In the genomic region with DNA sequence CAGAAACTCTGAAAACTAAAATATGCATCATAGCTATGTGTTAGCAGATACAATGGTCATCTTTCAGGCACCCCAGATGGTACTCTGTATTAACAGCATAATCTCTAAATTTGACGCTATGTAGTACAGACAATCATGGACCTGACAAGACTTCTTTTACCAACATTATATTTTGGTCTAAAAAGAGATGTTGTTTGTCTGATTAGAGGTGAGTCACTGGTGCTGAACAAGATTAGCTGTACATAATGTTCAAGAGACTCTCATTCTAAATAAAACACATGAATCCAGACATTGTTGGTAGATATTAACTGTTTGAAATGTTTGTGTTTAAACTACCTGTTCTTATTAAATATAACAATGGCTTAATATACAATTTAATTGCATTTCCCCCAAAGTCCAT, we compare ENCODE assay signal across 18 cellular contexts.
DNase-seq lines count a peak whose midpoint lies in the region; ATAC-seq and TF ChIP-seq lines count a peak whose summit lies in the region.
"Had no signal": no experiment of that assay in that cellular context is flagged by ENCODE, and none has a peak within 500 bp of the region (broad histone marks: within the 10 kb centered on the region; RNA-seq: fewer than 3 reads in every experiment).

No MANE protein-coding gene starts in this region.

- H3K4me1 ChIP-seq in GM23338 (ENCODE audit: insufficient read depth) = peaks cover 4% of the 10 kb centered on the region; the same call in 1 of the 2 replicates

- no peak overlapping the region for H3K27ac ChIP-seq in GM23338 (ENCODE audit: low read depth)
- H3K27ac ChIP-seq: C4-2B, SK-N-MC had no signal

- no peaks in the 10 kb centered on the region for H3K4me1 Mint-ChIP-seq in activated T-helper 17 cell treated with anti-CD3 and anti-CD28 coated beads, Interleukin-2, amount 50 U/mL, for 72 hours
- H3K4me1 Mint-ChIP-seq in GM23338 = peaks cover 9% of the 10 kb centered on the region; the same call in 2 of the 3 replicates

- in situ Hi-C loops in ACHN (cut with HindIII; ENCODE audit: low pct_ligation_motif_present, low pct_unique_long_range_greater_than_20kb, low sequenced_read_pairs) = no loop called here

- DNase-seq in ELR (ENCODE audit: low read depth) (peak; percentile 17), RPMI7951 (ENCODE audit: low read depth) (peak; percentile 22), cardiac fibroblast (ENCODE audit: low read depth in 2 of 2) (peak; percentile 40 to 66), foreskin melanocyte (peak; percentile 27), ACHN (no peak), GM23338 (ENCODE audit: low spot score) (no peak)
- DNase-seq: COR-L47, DMS153, NCI-H1436, NCI-H2029, NCI-H2171 had no signal

- no peak for ATAC-seq in GM18870 (IDR thresholded peaks at IDR 0.05; ENCODE audit: unreplicated experiment)
- ATAC-seq in activated T-helper 17 cell treated with anti-CD3 and anti-CD28 coated beads, Interleukin-2, amount 50 U/mL, for 72 hours (replicated peaks) = no peak
- no peak for ATAC-seq in GM23338
- ATAC-seq: HCT116, Panc1, Right ventricle myocardium inferior had no signal

- H2AFZ ChIP-seq in GM23338 = no peak overlapping the region

- no peaks in the 10 kb centered on the region for H3K27me3 ChIP-seq in GM23338 (ENCODE audit: insufficient read depth)

- no peaks in the 10 kb centered on the region for H3K79me2 ChIP-seq in GM23338 (replicated peaks; ENCODE audit: insufficient read depth)

- no peak overlapping the region for H3K27ac Mint-ChIP-seq in activated T-helper 17 cell treated with anti-CD3 and anti-CD28 coated beads, Interleukin-2, amount 50 U/mL, for 72 hours
- H3K27ac Mint-ChIP-seq in GM23338 = no peak overlapping the region

- no peaks in the 10 kb centered on the region for H4K20me1 ChIP-seq in GM23338 (replicated peaks; ENCODE audit: insufficient read depth)

- peaks cover 5% of the 10 kb centered on the region for H3K9me3 Mint-ChIP-seq in activated T-helper 17 cell treated with anti-CD3 and anti-CD28 coated beads, Interleukin-2, amount 50 U/mL, for 72 hours
- H3K9me3 Mint-ChIP-seq in GM23338 = peaks cover 3% of the 10 kb centered on the region; the same call in 1 of the 3 replicates

- H3K36me3 Mint-ChIP-seq in activated T-helper 17 cell treated with anti-CD3 and anti-CD28 coated beads, Interleukin-2, amount 50 U/mL, for 72 hours (ENCODE audit: low read depth) = no peaks in the 10 kb centered on the region
- H3K36me3 Mint-ChIP-seq in GM23338 (ENCODE audit: low read depth) = peaks cover 3% of the 10 kb centered on the region; the same call in 2 of the 3 replicates

- no peaks in the 10 kb centered on the region for H3F3A ChIP-seq in GM23338 (replicated peaks; ENCODE audit: low read depth)

- H3K9me2 ChIP-seq in GM23338 (ENCODE audit: insufficient read depth) = peaks cover 4% of the 10 kb centered on the region; the same call in 1 of the 2 replicates

- no peak overlapping the region for H3K4me2 ChIP-seq in GM23338

- peaks cover 6% of the 10 kb centered on the region for H3K27me3 Mint-ChIP-seq in activated T-helper 17 cell treated with anti-CD3 and anti-CD28 coated beads, Interleukin-2, amount 50 U/mL, for 72 hours
- H3K27me3 Mint-ChIP-seq in GM23338 (ENCODE audit: insufficient read depth, low read depth, poor library complexity) = peaks cover 3% of the 10 kb centered on the region

- H3K4me3 ChIP-seq in cardiac fibroblast (replicated peaks in 1 of 2; ENCODE audit: low read depth in 2 of 2, low read length in 2 of 2) (no peak overlapping the region), GM23338 (no peak overlapping the region)
- H3K4me3 ChIP-seq: SK-N-MC had no signal

- no peak overlapping the region for H3K4me3 Mint-ChIP-seq in activated T-helper 17 cell treated with anti-CD3 and anti-CD28 coated beads, Interleukin-2, amount 50 U/mL, for 72 hours
- no peak overlapping the region for H3K4me3 Mint-ChIP-seq in GM23338

- TF ChIP-seq CTCF in cardiac fibroblast (IDR thresholded peaks at IDR 0.05; ENCODE audit: low read depth, low read length) (no peak), GM23338 (conservative IDR thresholded peaks at IDR 0.05; ENCODE audit: low read depth in 2 of 2) (no peak)

- H3K36me3 ChIP-seq in GM23338 (ENCODE audit: insufficient read depth) = no peaks in the 10 kb centered on the region

TF ChIP-seq in GM23338, 12 proteins besides CTCF, POLR2A, EP300 and RAD21:
- no peak for TF ChIP-seq ZNF331 (CRISPR knock-in tag; IDR thresholded peaks at IDR 0.05; ENCODE audit: low read depth)
- TF ChIP-seq, protein P1, sequence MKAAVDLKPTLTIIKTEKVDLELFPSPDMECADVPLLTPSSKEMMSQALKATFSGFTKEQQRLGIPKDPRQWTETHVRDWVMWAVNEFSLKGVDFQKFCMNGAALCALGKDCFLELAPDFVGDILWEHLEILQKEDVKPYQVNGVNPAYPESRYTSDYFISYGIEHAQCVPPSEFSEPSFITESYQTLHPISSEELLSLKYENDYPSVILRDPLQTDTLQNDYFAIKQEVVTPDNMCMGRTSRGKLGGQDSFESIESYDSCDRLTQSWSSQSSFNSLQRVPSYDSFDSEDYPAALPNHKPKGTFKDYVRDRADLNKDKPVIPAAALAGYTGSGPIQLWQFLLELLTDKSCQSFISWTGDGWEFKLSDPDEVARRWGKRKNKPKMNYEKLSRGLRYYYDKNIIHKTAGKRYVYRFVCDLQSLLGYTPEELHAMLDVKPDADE (IDR thresholded peaks at IDR 0.05) = no peak
- no peak for TF ChIP-seq NANOG (IDR thresholded peaks at IDR 0.05; ENCODE audit: borderline replicate concordance)
- no peak for TF ChIP-seq POLR2AphosphoS5 (IDR thresholded peaks at IDR 0.05; ENCODE audit: low read depth)
- TF ChIP-seq ZNF114 (CRISPR knock-in tag; IDR thresholded peaks at IDR 0.05) = no peak
- no peak for TF ChIP-seq STAT1 (IDR thresholded peaks at IDR 0.05; ENCODE audit: unreplicated experiment)
- no peak for TF ChIP-seq EZH2 (IDR thresholded peaks at IDR 0.05; ENCODE audit: low read depth, unreplicated experiment)
- no peak for TF ChIP-seq EZH2phosphoT487 (IDR thresholded peaks at IDR 0.05; ENCODE audit: unreplicated experiment)
- no peak for TF ChIP-seq JUNB (IDR thresholded peaks at IDR 0.05; ENCODE audit: unreplicated experiment)
- TF ChIP-seq, protein P2, sequence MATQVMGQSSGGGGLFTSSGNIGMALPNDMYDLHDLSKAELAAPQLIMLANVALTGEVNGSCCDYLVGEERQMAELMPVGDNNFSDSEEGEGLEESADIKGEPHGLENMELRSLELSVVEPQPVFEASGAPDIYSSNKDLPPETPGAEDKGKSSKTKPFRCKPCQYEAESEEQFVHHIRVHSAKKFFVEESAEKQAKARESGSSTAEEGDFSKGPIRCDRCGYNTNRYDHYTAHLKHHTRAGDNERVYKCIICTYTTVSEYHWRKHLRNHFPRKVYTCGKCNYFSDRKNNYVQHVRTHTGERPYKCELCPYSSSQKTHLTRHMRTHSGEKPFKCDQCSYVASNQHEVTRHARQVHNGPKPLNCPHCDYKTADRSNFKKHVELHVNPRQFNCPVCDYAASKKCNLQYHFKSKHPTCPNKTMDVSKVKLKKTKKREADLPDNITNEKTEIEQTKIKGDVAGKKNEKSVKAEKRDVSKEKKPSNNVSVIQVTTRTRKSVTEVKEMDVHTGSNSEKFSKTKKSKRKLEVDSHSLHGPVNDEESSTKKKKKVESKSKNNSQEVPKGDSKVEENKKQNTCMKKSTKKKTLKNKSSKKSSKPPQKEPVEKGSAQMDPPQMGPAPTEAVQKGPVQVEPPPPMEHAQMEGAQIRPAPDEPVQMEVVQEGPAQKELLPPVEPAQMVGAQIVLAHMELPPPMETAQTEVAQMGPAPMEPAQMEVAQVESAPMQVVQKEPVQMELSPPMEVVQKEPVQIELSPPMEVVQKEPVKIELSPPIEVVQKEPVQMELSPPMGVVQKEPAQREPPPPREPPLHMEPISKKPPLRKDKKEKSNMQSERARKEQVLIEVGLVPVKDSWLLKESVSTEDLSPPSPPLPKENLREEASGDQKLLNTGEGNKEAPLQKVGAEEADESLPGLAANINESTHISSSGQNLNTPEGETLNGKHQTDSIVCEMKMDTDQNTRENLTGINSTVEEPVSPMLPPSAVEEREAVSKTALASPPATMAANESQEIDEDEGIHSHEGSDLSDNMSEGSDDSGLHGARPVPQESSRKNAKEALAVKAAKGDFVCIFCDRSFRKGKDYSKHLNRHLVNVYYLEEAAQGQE (IDR thresholded peaks at IDR 0.05; ENCODE audit: unreplicated experiment) = no peak
TF ChIP-seq in GM23338: peak in this region for 0.

Comparison
In these comparisons a context has a peak if more than half of its experiments do, and no peak if none do; other contexts are left out.
1. DNase-seq: peak in ELR (single experiment), RPMI7951 (single experiment), cardiac fibroblast (2 of 2) and foreskin melanocyte (single experiment); none in ACHN (single experiment) and GM23338 (single experiment).